25 cellular contexts compared by ENCODE assay signal in genomic region chr7:131652194-131652593, GRCh38.
"Had no signal": no experiment of that assay in that cellular context is flagged by ENCODE, and none has a peak within 500 bp of the region (broad histone marks: within the 10 kb centered on the region; RNA-seq: fewer than 3 reads in every experiment).

No MANE protein-coding gene starts in this region.

- DNase-seq: activated CD4-positive, alpha-beta T cell treated with anti-CD3 and anti-CD28 coated beads for 4 hours; activated CD4-positive, alpha-beta T cell treated with anti-CD3 and anti-CD28 coated beads, Interleukin-2, amount 50 U/mL, for 4 hours; activated naive CD4-positive, alpha-beta T cell treated with Interleukin-2 at 50 U/mL for 16 hours; activated T-cell treated with anti-CD3 and anti-CD28 coated beads for 4 hours; activated T-cell treated with anti-CD3 and anti-CD28 coated beads, Interleukin-2, amount 50 U/mL, for 72 hours; body of pancreas; dorsolateral prefrontal cortex; effector memory CD4-positive, alpha-beta T cell; erythroblast; gastrocnemius medialis; glutamatergic neuron; hippocampal formation; immature natural killer cell; kidney glomerular epithelial cell; left lung; right lobe of liver; stimulated activated CD4-positive, alpha-beta T cell treated with anti-CD3 and anti-CD28 coated beads, Interleukin-12 subunit alpha, Interleukin-12 subunit beta, amount 100 ng/mL, for 4 hours; stimulated activated CD4-positive, alpha-beta T cell treated with anti-CD3 and anti-CD28 coated beads, Interleukin-4, amount 100 ng/mL, for 1 hour had no signal

- H3K27ac ChIP-seq: body of pancreas, coronary artery, dorsolateral prefrontal cortex, gastrocnemius medialis, left lung, right lobe of liver, thoracic aorta, vagina had no signal

- H3K27me3 Mint-ChIP-seq: type B pancreatic cell had no signal

- H3K4me3 ChIP-seq: body of pancreas, coronary artery, dorsolateral prefrontal cortex, gastrocnemius medialis, left lung, lung, right lobe of liver, thoracic aorta, vagina had no signal

- H3K9me3 ChIP-seq: body of pancreas, gastrocnemius medialis, left lung, right lobe of liver, thoracic aorta, vagina had no signal

- H3K4me1 ChIP-seq: body of pancreas, gastrocnemius medialis, right lobe of liver had no signal

- H3K4me3 Mint-ChIP-seq: activated naive CD8-positive, alpha-beta T cell; activated T-cell treated with anti-CD3 and anti-CD28 coated beads, Interleukin-2, amount 50 U/mL, for 72 hours; immature natural killer cell; stimulated activated naive CD8-positive, alpha-beta T cell treated with anti-CD3 and anti-CD28 coated beads, Interleukin-15, Interleukin-2, amounts not matched to agents 100 ng/mL and 50 ng/mL, for 24 hours; type B pancreatic cell had no signal

- H3K9me3 Mint-ChIP-seq: immature natural killer cell; stimulated activated naive CD8-positive, alpha-beta T cell treated with anti-CD3 and anti-CD28 coated beads, Interleukin-15, Interleukin-2, amounts not matched to agents 100 ng/mL and 50 ng/mL, for 24 hours; type B pancreatic cell had no signal

- H3K36me3 ChIP-seq: gastrocnemius medialis, left lung, right lobe of liver, thoracic aorta, vagina had no signal

- H3K27me3 ChIP-seq: body of pancreas, gastrocnemius medialis, left lung, right lobe of liver, vagina had no signal

- H3K36me3 Mint-ChIP-seq: activated naive CD8-positive, alpha-beta T cell; immature natural killer cell; type B pancreatic cell had no signal

- H3K27ac Mint-ChIP-seq: activated naive CD8-positive, alpha-beta T cell; activated T-cell treated with anti-CD3 and anti-CD28 coated beads, Interleukin-2, amount 50 U/mL, for 72 hours; immature natural killer cell; stimulated activated naive CD8-positive, alpha-beta T cell treated with anti-CD3 and anti-CD28 coated beads, Interleukin-15, Interleukin-2, amounts not matched to agents 100 ng/mL and 50 ng/mL, for 24 hours; type B pancreatic cell had no signal
